Comparison of ENCODE assay signal across 1 cellular context in the genomic region with DNA sequence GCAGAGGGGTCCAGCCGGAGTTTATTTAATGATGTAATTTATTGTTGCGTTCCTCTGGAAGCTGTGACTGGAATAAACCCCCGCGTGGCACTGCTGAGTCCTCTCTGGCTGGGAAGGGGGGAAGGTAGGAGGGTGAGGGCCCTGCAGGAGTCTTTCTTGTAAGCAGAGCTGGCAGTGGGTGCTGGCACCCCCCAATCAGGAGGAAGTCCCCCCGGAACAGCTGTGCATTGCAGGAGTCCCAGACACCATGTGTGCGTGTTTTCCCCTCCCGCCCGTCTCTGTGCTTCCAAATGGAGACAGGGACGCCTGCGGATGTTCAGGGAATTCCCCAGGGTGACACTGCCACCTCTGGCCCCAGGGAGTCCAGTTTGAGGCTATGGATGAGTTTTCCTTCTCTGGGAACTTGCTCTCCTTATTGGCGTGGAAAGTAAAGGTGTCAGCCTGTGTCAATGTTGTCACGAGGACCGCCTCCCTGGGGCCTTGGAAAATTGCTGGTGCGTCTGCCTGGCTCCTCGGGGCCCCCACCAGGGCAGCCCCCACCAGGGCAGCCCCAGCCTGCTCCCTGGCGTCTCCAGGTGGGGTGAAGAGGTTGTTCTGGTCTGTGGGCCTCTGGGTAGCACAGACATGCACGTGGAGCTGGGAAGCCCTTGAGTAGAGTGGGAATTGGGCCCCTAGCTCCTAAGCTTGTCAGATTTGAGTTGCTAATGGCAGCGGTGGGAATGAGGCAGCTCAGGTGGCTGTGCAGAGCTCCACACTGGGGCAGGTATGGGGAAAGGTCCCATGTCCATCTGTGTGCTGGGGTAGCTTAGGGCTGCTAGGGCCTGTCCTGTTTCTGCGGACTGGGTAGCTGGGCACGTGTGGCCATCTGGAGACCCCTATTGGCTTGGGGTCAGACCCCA.
A peak's percentile ranks its signal among the peaks of the same experiment; 100 is the strongest.
TF ChIP-seq lines count a peak whose summit lies in the region.

No MANE protein-coding gene starts in this region.

TF ChIP-seq in HEK293, 187 proteins besides CTCF, POLR2A, EP300 and RAD21 (continued from another document):
- TF ChIP-seq, protein P1, sequence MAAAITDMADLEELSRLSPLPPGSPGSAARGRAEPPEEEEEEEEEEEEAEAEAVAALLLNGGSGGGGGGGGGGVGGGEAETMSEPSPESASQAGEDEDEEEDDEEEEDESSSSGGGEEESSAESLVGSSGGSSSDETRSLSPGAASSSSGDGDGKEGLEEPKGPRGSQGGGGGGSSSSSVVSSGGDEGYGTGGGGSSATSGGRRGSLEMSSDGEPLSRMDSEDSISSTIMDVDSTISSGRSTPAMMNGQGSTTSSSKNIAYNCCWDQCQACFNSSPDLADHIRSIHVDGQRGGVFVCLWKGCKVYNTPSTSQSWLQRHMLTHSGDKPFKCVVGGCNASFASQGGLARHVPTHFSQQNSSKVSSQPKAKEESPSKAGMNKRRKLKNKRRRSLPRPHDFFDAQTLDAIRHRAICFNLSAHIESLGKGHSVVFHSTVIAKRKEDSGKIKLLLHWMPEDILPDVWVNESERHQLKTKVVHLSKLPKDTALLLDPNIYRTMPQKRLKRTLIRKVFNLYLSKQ (tag by site-specific recombination; IDR thresholded peaks at IDR 0.05; ENCODE audit: borderline replicate concordance): no peak
- TF ChIP-seq, protein P2, sequence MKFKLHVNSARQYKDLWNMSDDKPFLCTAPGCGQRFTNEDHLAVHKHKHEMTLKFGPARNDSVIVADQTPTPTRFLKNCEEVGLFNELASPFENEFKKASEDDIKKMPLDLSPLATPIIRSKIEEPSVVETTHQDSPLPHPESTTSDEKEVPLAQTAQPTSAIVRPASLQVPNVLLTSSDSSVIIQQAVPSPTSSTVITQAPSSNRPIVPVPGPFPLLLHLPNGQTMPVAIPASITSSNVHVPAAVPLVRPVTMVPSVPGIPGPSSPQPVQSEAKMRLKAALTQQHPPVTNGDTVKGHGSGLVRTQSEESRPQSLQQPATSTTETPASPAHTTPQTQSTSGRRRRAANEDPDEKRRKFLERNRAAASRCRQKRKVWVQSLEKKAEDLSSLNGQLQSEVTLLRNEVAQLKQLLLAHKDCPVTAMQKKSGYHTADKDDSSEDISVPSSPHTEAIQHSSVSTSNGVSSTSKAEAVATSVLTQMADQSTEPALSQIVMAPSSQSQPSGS (tag by site-specific recombination; IDR thresholded peaks at IDR 0.05; ENCODE audit: low read depth): peak; percentile 44; the same call in 1 of the 2 replicates
- TF ChIP-seq KLF10 (tag by site-specific recombination; IDR thresholded peaks at IDR 0.05): peak; percentile 37; the same call in 1 of the 2 replicates
- TF ChIP-seq ZNF837 (tag by site-specific recombination; IDR thresholded peaks at IDR 0.05): no peak
- peak; percentile 75 for TF ChIP-seq GLIS1 (tag by site-specific recombination; IDR thresholded peaks at IDR 0.05)
- peak; percentile 31; the same call in 1 of the 2 replicates for TF ChIP-seq IKZF3 (tag by site-specific recombination; IDR thresholded peaks at IDR 0.05)
